Comparison of ENCODE assay signal across 8 cellular contexts in genomic region chr18:55509631-55510372, GRCh38.
DNase-seq lines count a peak whose midpoint lies in the region; ATAC-seq and TF ChIP-seq lines count a peak whose summit lies in the region.

No MANE protein-coding gene starts in this region.

- intact Hi-C loops in right cardiac atrium (cut with DNase I) = loop anchor here in 1 of 4 donors (10.0 kb wide), 1 partner anchor 95 kb away; no protein-coding TSS in a partner anchor

- 32% methylated on average over 4 of the region's 4 CpGs for WGBS in right cardiac atrium
- WGBS in suprapubic skin = 43% methylated on average over 4 of the region's 4 CpGs

- H3K9me3 ChIP-seq in right cardiac atrium (ENCODE audit: control insufficient read depth, low read length) (no peaks in the 10 kb centered on the region), suprapubic skin (no peaks in the 10 kb centered on the region)

- peak overlapping the region; percentile 90 for H3K27ac ChIP-seq in right cardiac atrium (ENCODE audit: low read length)
- peak overlapping the region; percentile 70 for H3K27ac ChIP-seq in suprapubic skin

- TF ChIP-seq CTCF in suprapubic skin (IDR thresholded peaks at IDR 0.05) = no peak

- ATAC-seq in HG02973 (IDR thresholded peaks at IDR 0.05; ENCODE audit: unreplicated experiment) (peak; percentile 96), SK-N-SH treated with all-trans-retinoic acid at 6 μM for 48 hours (peak; percentile 83), right cardiac atrium (peak; percentile 53 to 69)

- H3K27me3 ChIP-seq in right cardiac atrium (ENCODE audit: control insufficient read depth, insufficient read depth) (no peaks in the 10 kb centered on the region), suprapubic skin (no peaks in the 10 kb centered on the region)

- no peak for TF ChIP-seq POLR2A in suprapubic skin (IDR thresholded peaks at IDR 0.05)

- TF ChIP-seq EP300 in suprapubic skin (IDR thresholded peaks at IDR 0.05) = no peak

- DNase-seq in NK-92 treated with Interleukin-12 subunit alpha and Interleukin-12 subunit beta, amount 100 ng/mL, for 24 hours (lab: John Stamatoyannopoulos, UW) = peak; percentile 5
- DNase-seq in NK-92 (lab: John Stamatoyannopoulos, UW; ENCODE audit: unreplicated experiment) (no peak), right cardiac atrium (no peak), suprapubic skin (ENCODE audit: low spot score in 2 of 2) (no peak), ecto neural progenitor cell (ENCODE audit: low spot score) (no peak)
- DNase-seq in effector CD8-positive, alpha-beta T cell (lab: John Stamatoyannopoulos, UW) = no peak

- H3K4me3 ChIP-seq in right cardiac atrium (ENCODE audit: low read length) (peak overlapping the region; percentile 52), suprapubic skin (peak overlapping the region; percentile 20)

- no peaks in the 10 kb centered on the region for H3K36me3 ChIP-seq in suprapubic skin

- peaks cover 2% of the 10 kb centered on the region for H3K4me1 ChIP-seq in right cardiac atrium (ENCODE audit: control insufficient read depth, insufficient read depth, low read length)
- peaks cover 7% of the 10 kb centered on the region for H3K4me1 ChIP-seq in suprapubic skin

TF ChIP-seq in SK-N-SH treated with all-trans-retinoic acid at 6 μM for 48 hours, 23 proteins besides CTCF, POLR2A, EP300 and RAD21:
- TF ChIP-seq, protein P1, sequence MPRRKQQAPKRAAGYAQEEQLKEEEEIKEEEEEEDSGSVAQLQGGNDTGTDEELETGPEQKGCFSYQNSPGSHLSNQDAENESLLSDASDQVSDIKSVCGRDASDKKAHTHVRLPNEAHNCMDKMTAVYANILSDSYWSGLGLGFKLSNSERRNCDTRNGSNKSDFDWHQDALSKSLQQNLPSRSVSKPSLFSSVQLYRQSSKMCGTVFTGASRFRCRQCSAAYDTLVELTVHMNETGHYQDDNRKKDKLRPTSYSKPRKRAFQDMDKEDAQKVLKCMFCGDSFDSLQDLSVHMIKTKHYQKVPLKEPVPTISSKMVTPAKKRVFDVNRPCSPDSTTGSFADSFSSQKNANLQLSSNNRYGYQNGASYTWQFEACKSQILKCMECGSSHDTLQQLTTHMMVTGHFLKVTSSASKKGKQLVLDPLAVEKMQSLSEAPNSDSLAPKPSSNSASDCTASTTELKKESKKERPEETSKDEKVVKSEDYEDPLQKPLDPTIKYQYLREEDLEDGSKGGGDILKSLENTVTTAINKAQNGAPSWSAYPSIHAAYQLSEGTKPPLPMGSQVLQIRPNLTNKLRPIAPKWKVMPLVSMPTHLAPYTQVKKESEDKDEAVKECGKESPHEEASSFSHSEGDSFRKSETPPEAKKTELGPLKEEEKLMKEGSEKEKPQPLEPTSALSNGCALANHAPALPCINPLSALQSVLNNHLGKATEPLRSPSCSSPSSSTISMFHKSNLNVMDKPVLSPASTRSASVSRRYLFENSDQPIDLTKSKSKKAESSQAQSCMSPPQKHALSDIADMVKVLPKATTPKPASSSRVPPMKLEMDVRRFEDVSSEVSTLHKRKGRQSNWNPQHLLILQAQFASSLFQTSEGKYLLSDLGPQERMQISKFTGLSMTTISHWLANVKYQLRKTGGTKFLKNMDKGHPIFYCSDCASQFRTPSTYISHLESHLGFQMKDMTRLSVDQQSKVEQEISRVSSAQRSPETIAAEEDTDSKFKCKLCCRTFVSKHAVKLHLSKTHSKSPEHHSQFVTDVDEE (CRISPR knock-in tag; IDR thresholded peaks at IDR 0.05) = no peak
- no peak for TF ChIP-seq TOX (CRISPR knock-in tag; IDR thresholded peaks at IDR 0.05; ENCODE audit: borderline replicate concordance)
- TF ChIP-seq ISL1 (CRISPR knock-in tag; IDR thresholded peaks at IDR 0.05) = peak; percentile 16; the same call in 1 of the 2 replicates
- TF ChIP-seq RARB (CRISPR knock-in tag; IDR thresholded peaks at IDR 0.05) = peak; percentile 63; the same call in 1 of the 2 replicates
- no peak for TF ChIP-seq BACH2 (CRISPR knock-in tag; IDR thresholded peaks at IDR 0.05; ENCODE audit: borderline replicate concordance)
- no peak for TF ChIP-seq GLIS3 (CRISPR knock-in tag; IDR thresholded peaks at IDR 0.05)
- no peak for TF ChIP-seq SNAI2 (CRISPR knock-in tag; IDR thresholded peaks at IDR 0.05)
- no peak for TF ChIP-seq OSR1 (CRISPR knock-in tag; IDR thresholded peaks at IDR 0.05)
- no peak for TF ChIP-seq TCF4 (CRISPR knock-in tag; IDR thresholded peaks at IDR 0.05; ENCODE audit: borderline replicate concordance)
- no peak for TF ChIP-seq PATZ1 (CRISPR knock-in tag; IDR thresholded peaks at IDR 0.05; ENCODE audit: borderline replicate concordance)
